Comparison of ENCODE assay signal across 8 cellular contexts in genomic region chr10:68231916-68232315, GRCh38. TPM values are rescaled to one million over a fixed set of nuclear protein-coding genes. Genes with fewer than 3 reads are reported as not detected.
DNase-seq lines count a peak whose midpoint lies in the region; ATAC-seq, FAIRE-seq and TF ChIP-seq lines count a peak whose summit lies in the region.

TSS of gene ATOH7 (minus strand) at chr10:68232113. CDS start at chr10:68231677, 436 bp downstream.

- H3K4me1 Mint-ChIP-seq in mesothelial cell of epicardium, result peaks cover 10% of the 10 kb centered on the region

- TF ChIP-seq CTCF in left ventricle myocardium inferior (IDR thresholded peaks at IDR 0.05; ENCODE audit: borderline replicate concordance), result no peak
- TF ChIP-seq CTCF in bronchial epithelial cell (IDR thresholded peaks at IDR 0.05; ENCODE audit: insufficient read depth, low read length, severe bottlenecking), result no peak
- no peak for TF ChIP-seq CTCF in mesothelial cell of epicardium (IDR thresholded peaks at IDR 0.05; ENCODE audit: unreplicated experiment)
- no peak for TF ChIP-seq CTCF in uterus (IDR thresholded peaks at IDR 0.05)

- H3K4me3 Mint-ChIP-seq in mesothelial cell of epicardium, result peak within 1 kb of the TSS; percentile 75

- H3K9me3 Mint-ChIP-seq in mesothelial cell of epicardium, result no peaks in the 10 kb centered on the region

- no peak for FAIRE-seq in bronchial epithelial cell (lab: Jason Lieb, UNC)

- ATAC-seq in left ventricle myocardium superior (no peak), GM21447 (IDR thresholded peaks at IDR 0.05; ENCODE audit: unreplicated experiment) (no peak)

- H3K36me3 ChIP-seq in left ventricle myocardium inferior (no peaks in the 10 kb centered on the region), bronchial epithelial cell (ENCODE audit: control insufficient read depth, insufficient read depth, low read length) (no peaks in the 10 kb centered on the region), uterus (no peaks in the 10 kb centered on the region)

- no peaks in the 10 kb centered on the region for H3K36me3 Mint-ChIP-seq in mesothelial cell of epicardium

- peaks cover 1% of the 10 kb centered on the region for H3K27me3 ChIP-seq in left ventricle myocardium inferior (ENCODE audit: low read depth)
- H3K27me3 ChIP-seq in bronchial epithelial cell (ENCODE audit: control insufficient read depth, insufficient read depth, low read length), result no peaks in the 10 kb centered on the region
- H3K27me3 ChIP-seq in uterus, result no peaks in the 10 kb centered on the region

- H3K27ac Mint-ChIP-seq in mesothelial cell of epicardium, result peak within 1 kb of the TSS; percentile 30

- TF ChIP-seq POLR2A in uterus (IDR thresholded peaks at IDR 0.05), result no peak

- peak within 1 kb of the TSS; percentile 76 for H3K27ac ChIP-seq in left ventricle myocardium inferior (replicated peaks)
- H3K27ac ChIP-seq in uterus, result peak within 1 kb of the TSS; percentile 88 to 95

- H3K27me3 Mint-ChIP-seq in mesothelial cell of epicardium (ENCODE audit: low read depth), result peaks cover 56% of the 10 kb centered on the region

- H3K4me3 ChIP-seq in left ventricle myocardium inferior (peak within 1 kb of the TSS; percentile 75), bronchial epithelial cell (ENCODE audit: low read depth, low read length) (peak within 1 kb of the TSS; percentile 55), uterus (peak within 1 kb of the TSS; percentile 58 to 71)

- H3K9me3 ChIP-seq in left ventricle myocardium inferior (replicated peaks), result no peaks in the 10 kb centered on the region
- H3K9me3 ChIP-seq in uterus, result no peaks in the 10 kb centered on the region

- intact Hi-C loops in left ventricle myocardium inferior (cut with micrococcal nuclease), result no loop called here
- intact Hi-C loops in left ventricle myocardium superior (cut with micrococcal nuclease), result no loop called here
- intact Hi-C loops in uterus (cut with DNase I; ENCODE audit: low total_unique reads), result no loop called here

- DNase-seq in left ventricle myocardium inferior, result no peak
- no peak for DNase-seq in left ventricle myocardium superior
- no peak for DNase-seq in bronchial epithelial cell (ENCODE audit: low read depth)
- peak in 1 of 2 experiments; percentile 39 for DNase-seq in mesothelial cell of epicardium (ENCODE audit: low spot score in 2 of 2, unreplicated experiment in 2 of 2)
- no peak for DNase-seq in uterus
- DNase-seq in dedifferentiated amniotic fluid mesenchymal stem cell (ENCODE audit: extremely low spot score), result no peak
- no peak for DNase-seq in HCEC 1CT

- H3K4me1 ChIP-seq in left ventricle myocardium inferior, result peaks cover 8% of the 10 kb centered on the region
- peaks cover 0 to 4% of the 10 kb centered on the region in 2 donors for H3K4me1 ChIP-seq in uterus

RNA-seq across cellular contexts. Expression of gene ATOH7, which starts in this region (rescaled TPM):
- total RNA-seq in left ventricle myocardium inferior, result not detected
- not detected for total RNA-seq in left ventricle myocardium superior
- total RNA-seq in bronchial epithelial cell, result under 0.01 TPM in 1 of 2 replicates, not detected in the other
- 0.18 to 0.70 TPM (median 0.38 TPM) in 3 replicates for total RNA-seq in mesothelial cell of epicardium
- total RNA-seq in uterus, result not detected
